ENCODE assay signal across 32 cellular contexts in the genomic region with DNA sequence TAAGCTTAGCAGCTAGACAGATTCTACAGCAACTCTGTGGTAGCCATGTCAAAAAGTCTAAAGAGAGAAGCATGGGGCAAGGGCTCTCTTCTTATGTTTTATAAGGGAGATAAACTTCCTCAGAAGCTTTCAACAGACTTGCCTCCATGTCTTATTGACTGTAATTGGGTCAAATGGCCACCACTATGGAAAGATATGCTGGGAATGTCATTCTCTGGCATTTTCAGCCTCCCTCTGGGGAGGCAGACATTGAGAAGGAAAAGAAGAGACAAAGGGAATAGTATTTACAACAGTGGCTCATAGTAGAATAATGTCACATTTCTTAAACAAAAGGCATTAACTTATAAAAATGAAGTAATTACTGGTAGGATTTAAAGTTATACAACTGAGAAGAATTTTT.
"Had no signal": no experiment of that assay in that cellular context is flagged by ENCODE, and none has a peak within 500 bp of the region (broad histone marks: within the 10 kb centered on the region; RNA-seq: fewer than 3 reads in every experiment).

No MANE protein-coding gene starts in this region.

- H3K36me3 ChIP-seq: ascending aorta, breast epithelium, cardiac muscle cell, WERI-Rb-1 had no signal

- DNase-seq: activated CD4-positive, alpha-beta memory T cell treated with anti-CD3 and anti-CD28 coated beads for 36 hours; activated CD4-positive, alpha-beta T cell treated with anti-CD3 and anti-CD28 coated beads for 36 hours; activated CD4-positive, alpha-beta T cell treated with anti-CD3 and anti-CD28 coated beads, Interleukin-2, amount 10 ng/mL, durations not matched to agents 24 days and 14 days; activated CD4-positive, CD25-positive, alpha-beta regulatory T cell; activated CD4-positive, CD25-positive, alpha-beta regulatory T cell treated with anti-CD3 and anti-CD28 coated beads, Interleukin-2, amount 50 U/mL, for 72 hours; activated CD8-positive, alpha-beta memory T cell treated with anti-CD3 and anti-CD28 coated beads, Interleukin-2, amount 10 ng/mL, durations not matched to agents 7 days and 5 days; activated CD8-positive, alpha-beta memory T cell treated with anti-CD3 and anti-CD28 coated beads, Interleukin-2, amount 50 U/mL, for 4 hours; activated CD8-positive, alpha-beta T cell treated with anti-CD3 and anti-CD28 coated beads, Interleukin-2, amount 10 ng/mL, durations not matched to agents 7 days and 5 days; activated gamma-delta T cell; activated naive CD4-positive, alpha-beta T cell; activated naive CD4-positive, alpha-beta T cell treated with anti-CD3 and anti-CD28 coated beads, Interleukin-2, amount 10 ng/mL, durations not matched to agents 7 days and 5 days; activated naive CD8-positive, alpha-beta T cell treated with anti-CD3 and anti-CD28 coated beads, Interleukin-2, amount 10 ng/mL, durations not matched to agents 7 days and 5 days; activated T-cell treated with anti-CD3 and anti-CD28 coated beads for 4 hours; activated T-cell treated with anti-CD3 and anti-CD28 coated beads, Interleukin-2, amount 50 U/mL, for 24 hours; activated T-cell treated with anti-CD3 and anti-CD28 coated beads, Interleukin-2, amount 50 U/mL, for 72 hours; central memory CD4-positive, alpha-beta T cell; cerebellar nuclear complex; dorsolateral prefrontal cortex; effector memory CD4-positive, alpha-beta T cell; endodermal cell; foreskin fibroblast; T-helper 1 cell; T-helper 17 cell; T1000; WERI-Rb-1 had no signal

- H3K27me3 ChIP-seq: ascending aorta, breast epithelium, cardiac muscle cell, dorsolateral prefrontal cortex had no signal

- FAIRE-seq: frontal cortex had no signal

- H3K4me1 ChIP-seq: ascending aorta, breast epithelium had no signal

- ATAC-seq: activated CD4-positive, alpha-beta T cell treated with anti-CD3 and anti-CD28 coated beads for 36 hours; activated CD8-positive, alpha-beta memory T cell treated with anti-CD3 and anti-CD28 coated beads, Interleukin-2, amount 10 ng/mL, durations not matched to agents 7 days and 5 days; activated CD8-positive, alpha-beta T cell treated with anti-CD3 and anti-CD28 coated beads, Interleukin-2, amount 10 ng/mL, durations not matched to agents 7 days and 5 days; activated naive CD4-positive, alpha-beta T cell treated with anti-CD3 and anti-CD28 coated beads, Interleukin-2, amount 50 U/mL, for 72 hours; activated T-cell treated with anti-CD3 and anti-CD28 coated beads, Interleukin-2, amount 50 U/mL, for 72 hours; esophagus mucosa; T-helper 17 cell had no signal

- H3K27ac ChIP-seq: ascending aorta, breast epithelium, cardiac muscle cell, coronary artery, dorsolateral prefrontal cortex, WERI-Rb-1 had no signal

- H3K4me3 ChIP-seq: ascending aorta, breast epithelium, cardiac muscle cell, coronary artery, dorsolateral prefrontal cortex had no signal

- H3K9me3 ChIP-seq: ascending aorta, breast epithelium had no signal
